In the genomic region with DNA sequence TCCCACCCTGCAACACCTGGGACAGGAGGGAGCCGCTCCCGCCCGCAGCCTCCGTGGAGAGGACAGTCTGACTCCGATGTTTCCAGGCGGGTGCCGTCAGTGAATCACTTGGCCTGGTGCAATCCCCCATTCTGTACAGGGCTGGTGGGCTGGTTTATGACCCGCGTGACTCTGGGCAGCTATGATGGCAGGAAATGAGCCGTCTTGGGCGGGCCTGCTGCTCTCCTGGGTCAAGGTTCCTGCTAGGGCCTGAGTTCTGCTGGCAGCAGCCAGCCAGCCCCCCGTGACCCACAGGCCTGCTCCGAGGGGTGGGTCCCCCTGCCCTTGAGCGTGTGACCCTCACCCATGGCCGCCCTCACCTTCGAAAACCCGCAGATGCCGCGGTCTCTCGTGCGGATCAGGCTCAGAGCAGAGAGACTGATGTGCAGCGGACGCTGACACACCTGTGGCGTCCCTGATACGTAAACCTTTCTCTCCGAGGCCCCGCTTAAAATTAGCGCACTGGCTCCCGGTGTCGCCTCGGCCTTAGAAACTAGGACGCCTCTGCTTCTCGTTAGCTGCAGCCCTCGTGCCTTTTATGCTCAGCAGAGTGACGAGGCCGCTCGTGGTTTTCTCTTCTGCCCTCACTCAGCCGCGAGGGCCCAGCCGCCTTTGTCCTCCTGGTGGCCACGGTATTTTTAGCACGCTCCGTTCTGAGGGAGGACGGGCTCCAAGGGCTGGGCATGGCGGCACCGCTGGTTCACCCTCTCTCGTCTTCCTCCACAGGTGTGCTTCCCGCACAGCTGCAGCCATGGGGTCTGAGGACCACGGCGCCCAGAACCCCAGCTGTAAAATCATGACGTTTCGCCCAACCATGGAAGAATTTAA, we compare ENCODE assay signal across 10 cellular contexts.
DNase-seq lines count a peak whose midpoint lies in the region; ATAC-seq and TF ChIP-seq lines count a peak whose summit lies in the region.
"Had no signal": no experiment of that assay in that cellular context is flagged by ENCODE, and none has a peak within 500 bp of the region (broad histone marks: within the 10 kb centered on the region; RNA-seq: fewer than 3 reads in every experiment).

No MANE protein-coding gene starts in this region.

- H3K27me3 ChIP-seq in heart right ventricle (no peaks in the 10 kb centered on the region), trophoblast cell (ENCODE audit: insufficient read depth, low read length) (no peaks in the 10 kb centered on the region), gastroesophageal sphincter (no peaks in the 10 kb centered on the region)

- no peak overlapping the region for H2BK120ac ChIP-seq in trophoblast cell (ENCODE audit: insufficient read depth, low read length, poor library complexity)

- H3K4me3 ChIP-seq in heart right ventricle = no peak overlapping the region
- no peak overlapping the region for H3K4me3 ChIP-seq in trophoblast cell (ENCODE audit: low read depth, low read length)
- H3K4me3 ChIP-seq in gastroesophageal sphincter = no peak overlapping the region

- no peak overlapping the region for H3K14ac ChIP-seq in trophoblast cell (ENCODE audit: low read length)

- intact Hi-C loops in heart right ventricle (cut with DNase I) = loop anchor here in 8 of 10 donors (2.0 to 10.0 kb wide), 10 partner anchors 35 to 228 kb away; no protein-coding TSS in a partner anchor

- no peak overlapping the region for H4K91ac ChIP-seq in trophoblast cell (ENCODE audit: low read depth, low read length)

- no peak overlapping the region for H3K4me3 Mint-ChIP-seq in WTC11
- H3K4me3 Mint-ChIP-seq: activated naive CD8-positive, alpha-beta T cell treated with anti-CD3 and anti-CD28 coated beads for 36 hours had no signal

- no peak overlapping the region for H2AK5ac ChIP-seq in trophoblast cell (ENCODE audit: low read length)

- DNase-seq in DMS53 (lab: John Stamatoyannopoulos, UW) (peak; percentile 17), DMS53 treated with DMSO at 0.1 percent for 48 hours (lab: John Stamatoyannopoulos, UW; ENCODE audit: unreplicated experiment) (no peak), WTC11 (ENCODE audit: low spot score) (no peak), heart right ventricle (peak in 1 of 2 donors; percentile 38), trophoblast cell (no peak), pons (ENCODE audit: low spot score) (no peak)
- DNase-seq: NCI-H2081 treated with DMSO at 0.1 percent for 48 hours had no signal

- H3K36me3 Mint-ChIP-seq in WTC11 = peaks cover 14% of the 10 kb centered on the region
- H3K36me3 Mint-ChIP-seq: activated naive CD8-positive, alpha-beta T cell treated with anti-CD3 and anti-CD28 coated beads for 36 hours had no signal

- peak overlapping the region in 7 of 10 donors; percentile 25 to 62 (median 58) for H3K27ac ChIP-seq in heart right ventricle
- H3K27ac ChIP-seq in trophoblast cell (ENCODE audit: low read depth, low read length) = no peak overlapping the region
- no peak overlapping the region for H3K27ac ChIP-seq in gastroesophageal sphincter

- H3K79me2 ChIP-seq in trophoblast cell (ENCODE audit: control insufficient read depth, insufficient read depth, low read length, poor library complexity) = peaks cover 10% of the 10 kb centered on the region

- no peak overlapping the region for H3K23ac ChIP-seq in trophoblast cell (ENCODE audit: low read length)

- peak overlapping the region; percentile 31 for H3K4ac ChIP-seq in trophoblast cell (ENCODE audit: low read depth, low read length)

- POLR2A ChIA-PET in WTC11 (lab: Charles Lee) = interaction anchor here (0.6 kb wide), 1 partner anchor 113 kb away, joined by 3 read pairs; no protein-coding TSS in a partner anchor

- H2BK5ac ChIP-seq in trophoblast cell (ENCODE audit: low read depth, low read length, poor library complexity) = no peak overlapping the region

- H3K4me1 ChIP-seq in heart right ventricle (peaks cover 12 to 77% (median 55%) of the 10 kb centered on the region in 9 donors), trophoblast cell (ENCODE audit: control insufficient read depth in 1 of 2, insufficient read depth in 2 of 2, low read length in 2 of 2) (peaks cover 9 to 11% of the 10 kb centered on the region in 2 experiments), gastroesophageal sphincter (peaks cover 0 to 75% (median 20%) of the 10 kb centered on the region in 3 donors)

- no peak overlapping the region for H3K4me2 ChIP-seq in trophoblast cell (ENCODE audit: low read length)

- H3K79me1 ChIP-seq in trophoblast cell (ENCODE audit: low read length) = no peaks in the 10 kb centered on the region

- no peak overlapping the region for H3K9ac ChIP-seq in trophoblast cell (ENCODE audit: low read length)

- H3K27ac Mint-ChIP-seq in WTC11 = peak overlapping the region; percentile 74
- H3K27ac Mint-ChIP-seq: activated naive CD8-positive, alpha-beta T cell treated with anti-CD3 and anti-CD28 coated beads for 36 hours had no signal

- 68 to 76% methylated on average over 50 to 52 of the region's 52 CpGs for WGBS in heart right ventricle, 2 donors
- WGBS in trophoblast cell (ENCODE audit: extremely low coverage, insufficient coverage, insufficient read length) = no CpG with 5 or more reads among the region's 52 CpGs
- WGBS in gastroesophageal sphincter (ENCODE audit: low coverage in 1 of 2), 2 donors = 88 to 95% methylated on average over 14 to 19 of the region's 52 CpGs

- TF ChIP-seq POLR2A in gastroesophageal sphincter (IDR thresholded peaks at IDR 0.05) = no peak

- no peak overlapping the region for H2AFZ ChIP-seq in trophoblast cell (ENCODE audit: insufficient read depth, low read length, poor library complexity)

- H3K27me3 Mint-ChIP-seq in WTC11 (ENCODE audit: low read depth) = no peaks in the 10 kb centered on the region
- H3K27me3 Mint-ChIP-seq: activated naive CD8-positive, alpha-beta T cell treated with anti-CD3 and anti-CD28 coated beads for 36 hours had no signal

- no peak overlapping the region for H2BK12ac ChIP-seq in trophoblast cell (ENCODE audit: low read length)

- no peaks in the 10 kb centered on the region for H3K9me3 Mint-ChIP-seq in WTC11
- H3K9me3 Mint-ChIP-seq: activated naive CD8-positive, alpha-beta T cell treated with anti-CD3 and anti-CD28 coated beads for 36 hours had no signal

- ATAC-seq in WTC11 = no peak
- peak; percentile 17 to 62 (median 43) for ATAC-seq in heart right ventricle
- no peak for ATAC-seq in GM19023 (IDR thresholded peaks at IDR 0.05; ENCODE audit: unreplicated experiment)
- no peak for ATAC-seq in gastroesophageal sphincter

- TF ChIP-seq EP300 in gastroesophageal sphincter (IDR thresholded peaks at IDR 0.05) = no peak

- peaks cover 0 to 31% (median 10%) of the 10 kb centered on the region in 9 donors for H3K36me3 ChIP-seq in heart right ventricle
- peaks cover 39 to 48% of the 10 kb centered on the region in 2 experiments for H3K36me3 ChIP-seq in trophoblast cell (ENCODE audit: control insufficient read depth in 1 of 2, insufficient read depth in 2 of 2, low read length in 2 of 2)
- peaks cover 0 to 34% of the 10 kb centered on the region in 2 donors for H3K36me3 ChIP-seq in gastroesophageal sphincter

- H3K18ac ChIP-seq in trophoblast cell (ENCODE audit: low read length) = no peak overlapping the region

- H4K8ac ChIP-seq in trophoblast cell (ENCODE audit: low read depth, low read length) = no peak overlapping the region

- H3K9me3 ChIP-seq in heart right ventricle (no peaks in the 10 kb centered on the region), trophoblast cell (ENCODE audit: insufficient read depth, low read depth, low read length) (no peaks in the 10 kb centered on the region), gastroesophageal sphincter (no peaks in the 10 kb centered on the region)

- TF ChIP-seq CTCF in WTC11 (IDR thresholded peaks at IDR 0.05) = no peak
- peak in 6 of 9 donors; percentile 22 to 44 (median 28) for TF ChIP-seq CTCF in heart right ventricle (IDR thresholded peaks at IDR 0.05)
- no peak for TF ChIP-seq CTCF in gastroesophageal sphincter (IDR thresholded peaks at IDR 0.05)

- no peak overlapping the region for H4K12ac ChIP-seq in trophoblast cell (ENCODE audit: low read depth, low read length)

- CTCF ChIA-PET in WTC11 (lab: Charles Lee) = interaction anchor here (0.5 to 4.4 kb wide), 37 partner anchors 9 to 698 kb away, joined by 3 to 49 read pairs (median 6); a partner anchor contains a TSS

- H3K4me1 Mint-ChIP-seq in WTC11 = peaks cover 2% of the 10 kb centered on the region; the same call in 1 of the 2 replicates

TF ChIP-seq in WTC11, 78 proteins besides CTCF, POLR2A, EP300 and RAD21 (continues in another document):
- TF ChIP-seq, protein P1, sequence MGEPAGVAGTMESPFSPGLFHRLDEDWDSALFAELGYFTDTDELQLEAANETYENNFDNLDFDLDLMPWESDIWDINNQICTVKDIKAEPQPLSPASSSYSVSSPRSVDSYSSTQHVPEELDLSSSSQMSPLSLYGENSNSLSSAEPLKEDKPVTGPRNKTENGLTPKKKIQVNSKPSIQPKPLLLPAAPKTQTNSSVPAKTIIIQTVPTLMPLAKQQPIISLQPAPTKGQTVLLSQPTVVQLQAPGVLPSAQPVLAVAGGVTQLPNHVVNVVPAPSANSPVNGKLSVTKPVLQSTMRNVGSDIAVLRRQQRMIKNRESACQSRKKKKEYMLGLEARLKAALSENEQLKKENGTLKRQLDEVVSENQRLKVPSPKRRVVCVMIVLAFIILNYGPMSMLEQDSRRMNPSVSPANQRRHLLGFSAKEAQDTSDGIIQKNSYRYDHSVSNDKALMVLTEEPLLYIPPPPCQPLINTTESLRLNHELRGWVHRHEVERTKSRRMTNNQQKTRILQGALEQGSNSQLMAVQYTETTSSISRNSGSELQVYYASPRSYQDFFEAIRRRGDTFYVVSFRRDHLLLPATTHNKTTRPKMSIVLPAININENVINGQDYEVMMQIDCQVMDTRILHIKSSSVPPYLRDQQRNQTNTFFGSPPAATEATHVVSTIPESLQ (CRISPR knock-in tag; IDR thresholded peaks at IDR 0.05) = no peak
- TF ChIP-seq, protein P2, sequence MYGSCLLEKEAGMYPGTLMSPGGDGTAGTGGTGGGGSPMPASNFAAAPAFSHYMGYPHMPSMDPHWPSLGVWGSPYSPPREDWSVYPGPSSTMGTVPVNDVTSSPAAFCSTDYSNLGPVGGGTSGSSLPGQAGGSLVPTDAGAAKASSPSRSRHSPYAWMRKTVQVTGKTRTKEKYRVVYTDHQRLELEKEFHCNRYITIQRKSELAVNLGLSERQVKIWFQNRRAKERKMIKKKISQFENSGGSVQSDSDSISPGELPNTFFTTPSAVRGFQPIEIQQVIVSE (CRISPR knock-in tag; IDR thresholded peaks at IDR 0.05; ENCODE audit: borderline replicate concordance) = no peak
- TF ChIP-seq, protein P3, sequence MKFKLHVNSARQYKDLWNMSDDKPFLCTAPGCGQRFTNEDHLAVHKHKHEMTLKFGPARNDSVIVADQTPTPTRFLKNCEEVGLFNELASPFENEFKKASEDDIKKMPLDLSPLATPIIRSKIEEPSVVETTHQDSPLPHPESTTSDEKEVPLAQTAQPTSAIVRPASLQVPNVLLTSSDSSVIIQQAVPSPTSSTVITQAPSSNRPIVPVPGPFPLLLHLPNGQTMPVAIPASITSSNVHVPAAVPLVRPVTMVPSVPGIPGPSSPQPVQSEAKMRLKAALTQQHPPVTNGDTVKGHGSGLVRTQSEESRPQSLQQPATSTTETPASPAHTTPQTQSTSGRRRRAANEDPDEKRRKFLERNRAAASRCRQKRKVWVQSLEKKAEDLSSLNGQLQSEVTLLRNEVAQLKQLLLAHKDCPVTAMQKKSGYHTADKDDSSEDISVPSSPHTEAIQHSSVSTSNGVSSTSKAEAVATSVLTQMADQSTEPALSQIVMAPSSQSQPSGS (CRISPR knock-in tag; IDR thresholded peaks at IDR 0.05; ENCODE audit: borderline replicate concordance, low read depth) = 0 out of 2 replicates have a peak, but pooled peaks have one; percentile 34

Comparison
In these comparisons a context has a peak if more than half of its experiments do, and no peak if none do; other contexts are left out.
1. ATAC-seq: peak in heart right ventricle (8 of 8); none in WTC11 (single experiment), GM19023 (single experiment) and gastroesophageal sphincter (single experiment).
2. CTCF ChIP-seq: peak in heart right ventricle (6 of 9); none in WTC11 (single experiment) and gastroesophageal sphincter (0 of 4).
3. H3K27ac ChIP-seq: peak in heart right ventricle (7 of 10); none in trophoblast cell (single experiment) and gastroesophageal sphincter (0 of 4).